Comparison of ENCODE assay signal across 35 cellular contexts in the genomic region with DNA sequence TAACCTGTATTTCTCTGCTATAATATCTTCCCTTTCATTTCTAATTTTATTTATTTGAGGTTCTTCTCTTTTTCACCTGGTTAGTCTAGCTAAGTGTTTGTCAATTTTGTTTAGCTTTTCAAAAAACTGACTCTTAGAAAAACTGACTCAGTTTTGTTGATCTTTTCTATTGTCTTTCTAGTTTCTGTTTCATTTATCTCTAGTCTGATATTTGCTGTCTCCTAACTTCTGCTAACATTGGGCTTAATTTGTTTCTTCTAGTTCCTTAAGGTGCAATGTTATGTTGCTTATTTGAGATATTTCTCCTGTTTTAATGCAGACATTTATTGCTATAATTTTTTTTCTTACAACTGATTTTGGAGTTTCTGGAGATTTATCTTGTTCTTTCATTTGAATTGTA.
"Had no signal": no experiment of that assay in that cellular context is flagged by ENCODE, and none has a peak within 500 bp of the region (broad histone marks: within the 10 kb centered on the region; RNA-seq: fewer than 3 reads in every experiment).

No MANE protein-coding gene starts in this region.

- H3K36me3 ChIP-seq: MG63 had no signal

- DNase-seq: Karpas-422, Kasumi-1, KBM-7, KG1, MG63, MV-4-11, NCI-H1048, NCI-H1092, NCI-H1092 treated with DMSO at 0.1 percent for 48 hours, NCI-H1105, NCI-H1105 treated with DMSO at 0.1 percent for 48 hours, NCI-H1417, NCI-H1417 treated with DMSO at 0.1 percent for 48 hours, NCI-H1436, NCI-H1436 treated with DMSO at 0.1 percent for 48 hours, NCI-H146, NCI-H1694, NCI-H1694 treated with DMSO at 0.1 percent for 48 hours, NCI-H187 treated with DMSO at 0.1 percent for 48 hours, NCI-H1930, NCI-H2029, NCI-H2029 treated with DMSO at 0.1 percent for 48 hours, NCI-H2081, NCI-H2081 treated with DMSO at 0.1 percent for 48 hours, NCI-H2107, NCI-H2171, NCI-H2171 treated with DMSO at 0.1 percent for 48 hours, NCI-H2227 treated with DMSO at 0.1 percent for 48 hours, NCI-H226, NCI-H345, NCI-H446, NCI-H446 treated with DMSO at 0.1 percent for 48 hours, NCI-H510A, NCI-H510A treated with DMSO at 0.1 percent for 48 hours, NCI-H524 had no signal

- H3K27me3 ChIP-seq: MG63 had no signal

- H3K4me3 ChIP-seq: MG63 had no signal
